10 cellular contexts compared by ENCODE assay signal in the genomic region with DNA sequence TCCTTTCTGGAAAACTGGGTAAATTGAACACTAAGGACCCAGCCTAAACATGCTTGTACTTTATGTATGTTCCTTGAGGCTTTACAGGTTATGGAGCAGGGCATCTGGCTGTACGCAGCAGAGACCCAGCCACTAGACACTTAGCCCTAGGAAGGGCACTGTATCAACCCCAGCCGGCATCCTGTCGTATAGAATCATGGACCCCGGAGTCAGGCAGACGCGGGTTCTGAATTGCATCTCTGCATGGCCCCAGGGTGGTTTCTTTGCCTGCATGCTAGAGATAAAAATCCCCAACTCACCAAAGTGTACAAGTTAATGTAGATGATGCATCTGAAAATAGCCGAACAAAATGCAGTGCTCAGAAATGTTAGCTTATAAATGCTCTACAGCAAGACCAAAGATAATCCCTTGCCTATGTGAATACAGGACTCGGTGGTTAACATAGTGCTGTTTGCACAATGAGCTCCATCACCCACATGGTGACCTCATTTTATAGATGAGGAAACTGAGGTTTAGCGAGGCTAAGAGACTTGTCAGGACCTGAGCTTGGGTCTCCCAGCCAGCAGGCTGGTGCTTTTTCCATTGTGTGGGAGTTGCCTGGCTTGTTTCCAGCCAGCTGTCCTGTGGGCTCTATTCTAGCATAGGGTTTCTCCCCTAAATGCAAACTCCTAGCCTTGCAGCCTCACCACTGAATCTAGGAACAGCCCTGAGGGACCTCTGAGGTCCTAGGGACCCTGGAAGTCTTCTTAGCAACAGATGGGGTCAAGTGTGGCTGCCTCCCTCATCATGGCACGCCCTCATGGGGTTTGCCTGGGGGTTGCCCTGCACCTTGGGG. TPM values are rescaled to one million over a fixed set of nuclear protein-coding genes. Genes with fewer than 3 reads are reported as not detected.
DNase-seq lines count a peak whose midpoint lies in the region; ATAC-seq, FAIRE-seq and TF ChIP-seq lines count a peak whose summit lies in the region.
"Had no signal": no experiment of that assay in that cellular context is flagged by ENCODE, and none has a peak within 500 bp of the region (broad histone marks: within the 10 kb centered on the region; RNA-seq: fewer than 3 reads in every experiment).

No MANE protein-coding gene starts in this region.

- TF ChIP-seq POLR2A in right lobe of liver (IDR thresholded peaks at IDR 0.05) (no peak), HepG2 (IDR thresholded peaks at IDR 0.05; ENCODE audit: insufficient read depth in 1 of 2, low read depth in 2 of 2, low read length in 2 of 2) (no peak)

- DNase-seq in right lobe of liver, result no peak
- no peak for DNase-seq in HepG2 (ENCODE audit: low spot score)
- peak; percentile 79 for DNase-seq in activated CD8-positive, alpha-beta memory T cell treated with anti-CD3 and anti-CD28 coated beads, Interleukin-2, amount 10 ng/mL, durations not matched to agents 7 days and 5 days
- DNase-seq in lower lobe of right lung, result no peak
- no peak for DNase-seq in CD14-positive monocyte (ENCODE audit: low spot score)
- no peak for DNase-seq in kidney
- no peak for DNase-seq in NCI-H2196 (lab: John Stamatoyannopoulos, UW; ENCODE audit: unreplicated experiment)
- DNase-seq: heart left ventricle, retina had no signal

- no peak overlapping the region for H3K4me2 ChIP-seq in HepG2 (ENCODE audit: low read depth, low read length)

- in situ Hi-C loops in HepG2 (cut with HindIII; ENCODE audit: extremely low pct_ligation_motif_present, low pct_unique_long_range_greater_than_20kb), result no loop called here

- H3K27ac Mint-ChIP-seq in activated CD8-positive, alpha-beta memory T cell treated with anti-CD3 and anti-CD28 coated beads, Interleukin-2, amount 10 ng/mL, durations not matched to agents 7 days and 5 days, result peak overlapping the region; percentile 90
- H3K27ac Mint-ChIP-seq in CD14-positive monocyte, result no peak overlapping the region

- ATAC-seq in right lobe of liver, result peak in 3 of 4 donors; percentile 25 to 40 (median 35)
- ATAC-seq in HepG2, result no peak
- ATAC-seq in activated CD8-positive, alpha-beta memory T cell treated with anti-CD3 and anti-CD28 coated beads, Interleukin-2, amount 10 ng/mL, durations not matched to agents 7 days and 5 days, result peak; percentile 75
- peak; percentile 44 to 82 for ATAC-seq in lower lobe of right lung
- no peak for ATAC-seq in GM18502 (IDR thresholded peaks at IDR 0.05; ENCODE audit: poor library complexity, unreplicated experiment)
- ATAC-seq: heart left ventricle had no signal

- no TSS peak for BruUV-seq in HepG2 (replicated peaks; lab: Mats Ljungman, UMichigan)

- H3K27me3 ChIP-seq in right lobe of liver, result no peaks in the 10 kb centered on the region
- H3K27me3 ChIP-seq in HepG2 (ENCODE audit: control insufficient read depth in 1 of 2, insufficient read depth in 2 of 2, low read length in 2 of 2), result peaks cover 1 to 43% of the 10 kb centered on the region in 2 experiments; a peak in 3 of 5 replicates
- H3K27me3 ChIP-seq in lower lobe of right lung (ENCODE audit: low read depth), result no peaks in the 10 kb centered on the region
- H3K27me3 ChIP-seq: heart left ventricle had no signal

- no peaks in the 10 kb centered on the region for H4K20me1 ChIP-seq in HepG2 (ENCODE audit: insufficient read depth, low read length)

- no peak overlapping the region for H3K9ac ChIP-seq in HepG2 (ENCODE audit: insufficient read depth, low read depth, low read length)
- H3K9ac ChIP-seq in kidney (ENCODE audit: low read length in 2 of 2), result no peak overlapping the region

- TF ChIP-seq RAD21 in HepG2 (CRISPR knock-in tag; IDR thresholded peaks at IDR 0.05), result no peak

- no peaks in the 10 kb centered on the region for H3K79me2 ChIP-seq in HepG2 (ENCODE audit: insufficient read depth, low read length)

- H3K27me3 Mint-ChIP-seq in activated CD8-positive, alpha-beta memory T cell treated with anti-CD3 and anti-CD28 coated beads, Interleukin-2, amount 10 ng/mL, durations not matched to agents 7 days and 5 days, result no peaks in the 10 kb centered on the region
- peaks cover 4 to 7% (median 6%) of the 10 kb centered on the region in 3 donors for H3K27me3 Mint-ChIP-seq in CD14-positive monocyte (ENCODE audit: low read depth in 3 of 3)

- no peak for FAIRE-seq in HepG2 (lab: Jason Lieb, UNC)
- no peak for FAIRE-seq in kidney (lab: Jason Lieb, UNC)

- no peaks in the 10 kb centered on the region for H3K9me3 ChIP-seq in right lobe of liver
- H3K9me3 ChIP-seq in HepG2 (ENCODE audit: low read length), result no peaks in the 10 kb centered on the region
- H3K9me3 ChIP-seq in lower lobe of right lung, result no peaks in the 10 kb centered on the region
- no peaks in the 10 kb centered on the region for H3K9me3 ChIP-seq in kidney (ENCODE audit: control insufficient read depth in 1 of 2, low read length in 2 of 2)
- H3K9me3 ChIP-seq: heart left ventricle had no signal

- POLR2A ChIA-PET in HepG2 (lab: Yijun Ruan, JAX), result no interaction called here

- H3K4me1 ChIP-seq in right lobe of liver, result no peaks in the 10 kb centered on the region
- no peaks in the 10 kb centered on the region for H3K4me1 ChIP-seq in HepG2 (ENCODE audit: insufficient read depth, low read length)
- H3K4me1 ChIP-seq in lower lobe of right lung, result peaks cover 6% of the 10 kb centered on the region
- H3K4me1 ChIP-seq in kidney (ENCODE audit: control insufficient read depth in 1 of 2, insufficient read depth in 1 of 2, low read depth in 1 of 2, low read length in 2 of 2), result no peaks in the 10 kb centered on the region

- H3K4me1 Mint-ChIP-seq in activated CD8-positive, alpha-beta memory T cell treated with anti-CD3 and anti-CD28 coated beads, Interleukin-2, amount 10 ng/mL, durations not matched to agents 7 days and 5 days, result peaks cover 84% of the 10 kb centered on the region
- no peaks in the 10 kb centered on the region for H3K4me1 Mint-ChIP-seq in CD14-positive monocyte

- H3K36me3 ChIP-seq in right lobe of liver, result no peaks in the 10 kb centered on the region
- H3K36me3 ChIP-seq in HepG2 (replicated peaks in 1 of 2; ENCODE audit: control insufficient read depth in 1 of 2, insufficient read depth in 2 of 2, low read length in 2 of 2), result no peaks in the 10 kb centered on the region; a peak in 1 of 5 replicates
- no peaks in the 10 kb centered on the region for H3K36me3 ChIP-seq in lower lobe of right lung
- no peaks in the 10 kb centered on the region for H3K36me3 ChIP-seq in kidney (ENCODE audit: control insufficient read depth in 1 of 2, insufficient read depth in 2 of 2, low read length in 2 of 2)
- H3K36me3 ChIP-seq: heart left ventricle had no signal

- 65% methylated on average over 7 of the region's 10 CpGs for WGBS in right lobe of liver (ENCODE audit: insufficient coverage, low coverage, low lambda C conversion rate, missing lambda C conversion rate)
- 55% methylated on average over 6 of the region's 10 CpGs for WGBS in HepG2 (ENCODE audit: low lambda C conversion rate)

- H3K4me3 ChIP-seq in right lobe of liver, result no peak overlapping the region
- no peak overlapping the region for H3K4me3 ChIP-seq in HepG2 (replicated peaks in 1 of 3; ENCODE audit: insufficient read depth in 1 of 3, low read depth in 2 of 3, low read length in 3 of 3)
- H3K4me3 ChIP-seq in lower lobe of right lung, result no peak overlapping the region
- H3K4me3 ChIP-seq in kidney (ENCODE audit: low read length in 2 of 2), result no peak overlapping the region
- H3K4me3 ChIP-seq: heart left ventricle had no signal

- H3K9me3 Mint-ChIP-seq in activated CD8-positive, alpha-beta memory T cell treated with anti-CD3 and anti-CD28 coated beads, Interleukin-2, amount 10 ng/mL, durations not matched to agents 7 days and 5 days (ENCODE audit: low read depth), result no peaks in the 10 kb centered on the region
- no peaks in the 10 kb centered on the region for H3K9me3 Mint-ChIP-seq in CD14-positive monocyte

- H2AFZ ChIP-seq in HepG2 (ENCODE audit: low read length), result no peak overlapping the region

- intact Hi-C loops in right lobe of liver (cut with DNase I) (no loop called here), HepG2 (cut with micrococcal nuclease; ENCODE audit: unreplicated experiment) (no loop called here), lower lobe of right lung (cut with DNase I) (no loop called here), CD14-positive monocyte (cut with micrococcal nuclease) (no loop called here), kidney (cut with DNase I) (no loop called here)

- peak overlapping the region; percentile 68 for H3K4me3 Mint-ChIP-seq in activated CD8-positive, alpha-beta memory T cell treated with anti-CD3 and anti-CD28 coated beads, Interleukin-2, amount 10 ng/mL, durations not matched to agents 7 days and 5 days
- no peak overlapping the region for H3K4me3 Mint-ChIP-seq in CD14-positive monocyte

- TF ChIP-seq EP300 in HepG2 (IDR thresholded peaks at IDR 0.05; ENCODE audit: low read depth in 2 of 2, low read length in 2 of 2) (no peak), HepG2 (CRISPR knock-in tag; IDR thresholded peaks at IDR 0.05; ENCODE audit: borderline replicate concordance) (no peak)

- H3K36me3 Mint-ChIP-seq in activated CD8-positive, alpha-beta memory T cell treated with anti-CD3 and anti-CD28 coated beads, Interleukin-2, amount 10 ng/mL, durations not matched to agents 7 days and 5 days, result peaks cover 36% of the 10 kb centered on the region
- H3K36me3 Mint-ChIP-seq in CD14-positive monocyte, result no peaks in the 10 kb centered on the region

- H3K27ac ChIP-seq in right lobe of liver (no peak overlapping the region), HepG2 (ENCODE audit: extremely low read length, insufficient read depth, low read length) (no peak overlapping the region), lower lobe of right lung (no peak overlapping the region), kidney (ENCODE audit: low read depth in 2 of 2, low read length in 2 of 2) (no peak overlapping the region)

- CTCF ChIA-PET in HepG2 (lab: Yijun Ruan, JAX; ENCODE audit: low intra/inter-chr PET ratio, low total read pairs), result no interaction called here
- CTCF ChIA-PET in activated CD8-positive, alpha-beta memory T cell treated with anti-CD3 and anti-CD28 coated beads, Interleukin-2, amount 10 ng/mL, durations not matched to agents 7 days and 5 days (lab: Charles Lee), result interaction anchor here (0.8 to 2.8 kb wide), 9 partner anchors 9 to 151 kb away, joined by 3 to 14 read pairs (median 4); no protein-coding TSS in a partner anchor

- no peak for TF ChIP-seq CTCF in right lobe of liver (IDR thresholded peaks at IDR 0.05)
- TF ChIP-seq CTCF in HepG2 (CRISPR knock-in tag; IDR thresholded peaks at IDR 0.05), result no peak
- no peak for TF ChIP-seq CTCF in lower lobe of right lung (IDR thresholded peaks at IDR 0.05)
- TF ChIP-seq CTCF in CD14-positive monocyte (IDR thresholded peaks at IDR 0.05), result no peak
- no peak for TF ChIP-seq CTCF in kidney (IDR thresholded peaks at IDR 0.05; ENCODE audit: borderline replicate concordance, extremely low read depth, insufficient read depth)

RNA-seq across cellular contexts. Expression of gene CD6, which starts 7.3 kb away (rescaled TPM):
- total RNA-seq in right lobe of liver (1 to 10 TPM in 1 of 6 experiments, under 1 TPM in 5; 0.29 to 2.4 (median 0.52) TPM), HepG2 (2016; rRNA removed; fragmentation: Illumina TruSeq; extraction: Trizol) (not detected in 2 replicates), lower lobe of right lung (6.1 TPM), kidney (6.7 TPM)
- total RNA-seq in HepG2 (2016; cell fraction: cytosol; rRNA removed; fragmentation: Illumina TruSeq; extraction: Trizol; ENCODE audit: low read depth), result not detected in 2 replicates
- not detected in 2 replicates for total RNA-seq in HepG2 (2016; cell fraction: insoluble cytoplasmic fraction; rRNA removed; fragmentation: Illumina TruSeq; extraction: Trizol)
- total RNA-seq in HepG2 (2016; cell fraction: membrane; rRNA removed; fragmentation: Illumina TruSeq; extraction: Trizol), result not detected in 2 replicates
- total RNA-seq in HepG2 (2016; cell fraction: nucleus; rRNA removed; fragmentation: Illumina TruSeq; extraction: Trizol), result not detected in 2 replicates
- polyA plus RNA-seq in HepG2 (2011; rRNA removed) (not detected in 2 replicates), CD14-positive monocyte (under 1 TPM; 0.39 TPM), kidney (ENCODE audit: insufficient read depth, low read depth, low replicate concordance) (0.24 TPM)
- polyA plus RNA-seq in HepG2 (2011; cell fraction: cytosol; rRNA removed), result not detected in 2 replicates
- polyA plus RNA-seq in HepG2 (2011; cell fraction: nucleus; rRNA removed), result not detected in 2 replicates
- polyA plus RNA-seq in HepG2 (2012), result not detected in 2 replicates
- polyA plus RNA-seq in HepG2 (2016; cell fraction: cytosol; fragmentation: Illumina TruSeq; extraction: Trizol; ENCODE audit: low read depth), result not detected in 2 replicates
- polyA plus RNA-seq in HepG2 (2016; cell fraction: insoluble cytoplasmic fraction; fragmentation: Illumina TruSeq; extraction: Trizol; ENCODE audit: low read depth), result not detected in 2 replicates
- polyA plus RNA-seq in HepG2 (2016; cell fraction: membrane; fragmentation: Illumina TruSeq; extraction: Trizol; ENCODE audit: low read depth), result not detected in 2 replicates
- not detected in 2 replicates for polyA plus RNA-seq in HepG2 (2016; cell fraction: nucleus; fragmentation: Illumina TruSeq; extraction: Trizol; ENCODE audit: insufficient read depth, low read depth)
- polyA minus RNA-seq in HepG2 (2011; rRNA and poly(A)+ RNA removed; ENCODE audit: low replicate concordance), result not detected in 2 replicates
- not detected in 2 replicates for polyA minus RNA-seq in HepG2 (2011; cell fraction: cytosol; rRNA and poly(A)+ RNA removed)
- not detected in 2 replicates for polyA minus RNA-seq in HepG2 (2011; cell fraction: nucleus; rRNA and poly(A)+ RNA removed)
- 100 to 1,000 TPM; 152 to 181 TPM for total RNA-seq in activated CD8-positive, alpha-beta memory T cell treated with anti-CD3 and anti-CD28 coated beads, Interleukin-2, amount 10 ng/mL, durations not matched to agents 7 days and 5 days

RNA-seq across cellular contexts. Expression of gene SLC15A3, which starts 26.8 kb away (rescaled TPM):
- total RNA-seq in right lobe of liver, result 10 to 100 TPM in 3 of 6 experiments, 1 to 10 TPM in 3; 7.2 to 22.2 (median 9.2) TPM
- total RNA-seq in HepG2 (2016; rRNA removed; fragmentation: Illumina TruSeq; extraction: Trizol), result 0.58 and 0.77 TPM in 2 replicates
- 0.09 TPM in 1 of 2 replicates, not detected in the other for total RNA-seq in HepG2 (2016; cell fraction: cytosol; rRNA removed; fragmentation: Illumina TruSeq; extraction: Trizol; ENCODE audit: low read depth)
- total RNA-seq in HepG2 (2016; cell fraction: insoluble cytoplasmic fraction; rRNA removed; fragmentation: Illumina TruSeq; extraction: Trizol), result 0.49 and 1.1 TPM in 2 replicates
- 0.49 and 1.1 TPM in 2 replicates for total RNA-seq in HepG2 (2016; cell fraction: membrane; rRNA removed; fragmentation: Illumina TruSeq; extraction: Trizol)
- 1.8 and 2.8 TPM in 2 replicates for total RNA-seq in HepG2 (2016; cell fraction: nucleus; rRNA removed; fragmentation: Illumina TruSeq; extraction: Trizol)
- 0.45 and 1.1 TPM in 2 replicates for polyA plus RNA-seq in HepG2 (2011; rRNA removed)
- 0.23 and 0.60 TPM in 2 replicates for polyA plus RNA-seq in HepG2 (2011; cell fraction: cytosol; rRNA removed)
- 0.97 and 1.0 TPM in 2 replicates for polyA plus RNA-seq in HepG2 (2011; cell fraction: nucleus; rRNA removed)
- polyA plus RNA-seq in HepG2 (2012), result 0.27 TPM in 1 of 2 replicates, not detected in the other
- polyA plus RNA-seq in HepG2 (2016; cell fraction: cytosol; fragmentation: Illumina TruSeq; extraction: Trizol; ENCODE audit: low read depth), result 0.18 and 0.51 TPM in 2 replicates
- 0.53 and 0.84 TPM in 2 replicates for polyA plus RNA-seq in HepG2 (2016; cell fraction: insoluble cytoplasmic fraction; fragmentation: Illumina TruSeq; extraction: Trizol; ENCODE audit: low read depth)
- 0.44 and 0.58 TPM in 2 replicates for polyA plus RNA-seq in HepG2 (2016; cell fraction: membrane; fragmentation: Illumina TruSeq; extraction: Trizol; ENCODE audit: low read depth)
- polyA plus RNA-seq in HepG2 (2016; cell fraction: nucleus; fragmentation: Illumina TruSeq; extraction: Trizol; ENCODE audit: insufficient read depth, low read depth), result 1.3 TPM in 1 of 2 replicates, not detected in the other
- polyA minus RNA-seq in HepG2 (2011; rRNA and poly(A)+ RNA removed; ENCODE audit: low replicate concordance), result 1.4 and 4.0 TPM in 2 replicates
- 0.97 and 1.5 TPM in 2 replicates for polyA minus RNA-seq in HepG2 (2011; cell fraction: cytosol; rRNA and poly(A)+ RNA removed)
- polyA minus RNA-seq in HepG2 (2011; cell fraction: nucleus; rRNA and poly(A)+ RNA removed), result 1.5 and 1.6 TPM in 2 replicates
- total RNA-seq in activated CD8-positive, alpha-beta memory T cell treated with anti-CD3 and anti-CD28 coated beads, Interleukin-2, amount 10 ng/mL, durations not matched to agents 7 days and 5 days, result under 1 TPM; 0.30 to 0.96 TPM
- 199 TPM for total RNA-seq in lower lobe of right lung
- 10 to 100 TPM; 27.1 to 35.0 TPM for polyA plus RNA-seq in CD14-positive monocyte
- total RNA-seq in kidney, result 27.0 TPM
- polyA plus RNA-seq in kidney (ENCODE audit: insufficient read depth, low read depth, low replicate concordance), result 26.6 TPM

RNA-seq across cellular contexts. Expression of gene TMEM132A, which starts 54.5 kb away (rescaled TPM):
- 1 to 10 TPM in 4 of 6 experiments, under 1 TPM in 2; 0.76 to 4.2 (median 1.7) TPM for total RNA-seq in right lobe of liver
- 8.4 and 32.9 TPM in 2 replicates for total RNA-seq in HepG2 (2016; rRNA removed; fragmentation: Illumina TruSeq; extraction: Trizol)
- total RNA-seq in HepG2 (2016; cell fraction: cytosol; rRNA removed; fragmentation: Illumina TruSeq; extraction: Trizol; ENCODE audit: low read depth), result 5.1 and 6.9 TPM in 2 replicates
- 6.9 and 31.8 TPM in 2 replicates for total RNA-seq in HepG2 (2016; cell fraction: insoluble cytoplasmic fraction; rRNA removed; fragmentation: Illumina TruSeq; extraction: Trizol)
- total RNA-seq in HepG2 (2016; cell fraction: membrane; rRNA removed; fragmentation: Illumina TruSeq; extraction: Trizol), result 11.9 and 13.4 TPM in 2 replicates
- total RNA-seq in HepG2 (2016; cell fraction: nucleus; rRNA removed; fragmentation: Illumina TruSeq; extraction: Trizol), result 34.0 and 34.7 TPM in 2 replicates
- polyA plus RNA-seq in HepG2 (2011; rRNA removed), result 11.1 and 22.7 TPM in 2 replicates
- polyA plus RNA-seq in HepG2 (2011; cell fraction: cytosol; rRNA removed), result 16.2 and 18.8 TPM in 2 replicates
- polyA plus RNA-seq in HepG2 (2011; cell fraction: nucleus; rRNA removed), result 103 and 122 TPM in 2 replicates
- polyA plus RNA-seq in HepG2 (2012), result 19.3 and 25.4 TPM in 2 replicates
- polyA plus RNA-seq in HepG2 (2016; cell fraction: cytosol; fragmentation: Illumina TruSeq; extraction: Trizol; ENCODE audit: low read depth), result 3.3 and 4.8 TPM in 2 replicates
- 7.6 and 10.7 TPM in 2 replicates for polyA plus RNA-seq in HepG2 (2016; cell fraction: insoluble cytoplasmic fraction; fragmentation: Illumina TruSeq; extraction: Trizol; ENCODE audit: low read depth)
- 8.3 and 10.4 TPM in 2 replicates for polyA plus RNA-seq in HepG2 (2016; cell fraction: membrane; fragmentation: Illumina TruSeq; extraction: Trizol; ENCODE audit: low read depth)
- 64.1 and 72.1 TPM in 2 replicates for polyA plus RNA-seq in HepG2 (2016; cell fraction: nucleus; fragmentation: Illumina TruSeq; extraction: Trizol; ENCODE audit: insufficient read depth, low read depth)
- 19.8 and 31.0 TPM in 2 replicates for polyA minus RNA-seq in HepG2 (2011; rRNA and poly(A)+ RNA removed; ENCODE audit: low replicate concordance)
- polyA minus RNA-seq in HepG2 (2011; cell fraction: cytosol; rRNA and poly(A)+ RNA removed), result 15.7 and 16.8 TPM in 2 replicates
- 19.7 and 26.0 TPM in 2 replicates for polyA minus RNA-seq in HepG2 (2011; cell fraction: nucleus; rRNA and poly(A)+ RNA removed)
- under 1 TPM; 0.52 to 0.93 TPM for total RNA-seq in activated CD8-positive, alpha-beta memory T cell treated with anti-CD3 and anti-CD28 coated beads, Interleukin-2, amount 10 ng/mL, durations not matched to agents 7 days and 5 days
- total RNA-seq in lower lobe of right lung, result 13.9 TPM
- polyA plus RNA-seq in CD14-positive monocyte, result under 1 TPM; 0.21 to 0.31 TPM
- 19.1 TPM for total RNA-seq in kidney
- polyA plus RNA-seq in kidney (ENCODE audit: insufficient read depth, low read depth, low replicate concordance), result 17.2 TPM

Comparison
In these comparisons a context has a peak if more than half of its experiments do, and no peak if none do; other contexts are left out.
1. ATAC-seq: peak in right lobe of liver (3 of 4), activated CD8-positive, alpha-beta memory T cell treated with anti-CD3 and anti-CD28 coated beads, Interleukin-2, amount 10 ng/mL, durations not matched to agents 7 days and 5 days (single experiment) and lower lobe of right lung (2 of 2); none in HepG2 (single experiment) and GM18502 (single experiment).
2. RNA of gene CD6, which starts 7.3 kb away (total RNA-seq): 152 to 181 TPM in activated CD8-positive, alpha-beta memory T cell treated with anti-CD3 and anti-CD28 coated beads, Interleukin-2, amount 10 ng/mL, durations not matched to agents 7 days and 5 days; 6.7 TPM in kidney (single experiment), 6.1 TPM in lower lobe of right lung (single experiment), 0.29 to 2.4 TPM in right lobe of liver and not detected in HepG2; every median in the first group is over 10 times any median in the second.